Comparison of ENCODE assay signal across 8 cellular contexts in the genomic region with DNA sequence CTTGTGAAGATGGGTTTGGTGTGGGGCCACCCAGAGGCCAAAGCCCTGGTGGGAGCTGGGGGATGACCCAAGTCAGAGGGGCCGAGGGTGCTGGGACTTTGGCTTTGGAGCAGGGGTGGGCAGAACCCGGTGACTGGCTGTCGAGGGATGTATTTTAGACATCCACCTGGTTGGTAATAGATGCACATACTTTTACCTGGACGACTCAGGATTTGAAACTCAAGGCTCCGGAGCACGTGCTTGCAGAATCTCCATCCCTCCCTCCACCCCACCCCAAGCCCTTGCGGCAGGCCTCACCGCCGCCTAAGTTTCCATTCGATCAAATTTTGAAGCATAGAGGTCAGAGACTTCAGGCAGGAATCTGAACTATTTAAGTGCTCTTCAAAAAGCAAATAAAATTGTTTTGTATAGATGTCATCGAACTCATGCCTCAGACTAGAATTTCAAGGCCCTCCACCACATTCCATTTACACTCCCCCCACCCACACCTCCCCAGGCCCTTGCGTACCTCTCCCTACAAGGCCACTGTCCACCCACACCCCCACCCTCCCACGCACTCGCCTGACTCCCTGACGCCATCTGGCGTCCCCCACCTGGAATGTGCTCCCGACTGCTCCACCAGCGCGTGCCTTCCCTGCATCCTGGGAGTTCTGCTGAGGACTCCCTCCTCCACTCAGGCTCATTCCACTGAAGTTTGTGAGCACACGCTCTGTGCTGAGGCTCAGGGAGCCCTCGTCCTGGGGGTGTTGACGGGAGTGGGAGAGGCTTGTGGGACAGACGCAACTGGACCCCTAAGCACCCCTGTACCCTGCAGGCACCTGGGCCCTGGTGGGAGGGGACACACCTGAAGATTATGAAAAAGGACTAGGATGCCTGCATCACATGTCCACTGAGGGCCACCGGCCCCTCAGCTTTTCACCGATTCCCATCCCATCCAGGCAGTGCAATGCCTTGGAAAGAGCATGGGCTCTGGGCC. TPM values are rescaled to one million over a fixed set of nuclear protein-coding genes. Genes with fewer than 3 reads are reported as not detected.
DNase-seq lines count a peak whose midpoint lies in the region; ATAC-seq, FAIRE-seq and TF ChIP-seq lines count a peak whose summit lies in the region.

No MANE protein-coding gene starts in this region.

- peak overlapping the region; percentile 98 for H2BK120ac ChIP-seq in IMR-90 (ENCODE audit: low read depth, low read length)

- TF ChIP-seq POLR2A in IMR-90 (IDR thresholded peaks at IDR 0.05; ENCODE audit: low read depth, low read length): no peak; the same call in 1 of the 2 replicates
- no peak for TF ChIP-seq POLR2A in HepG2 (IDR thresholded peaks at IDR 0.05; ENCODE audit: insufficient read depth in 1 of 2, low read depth in 2 of 2, low read length in 2 of 2)

- H4K20me1 ChIP-seq in IMR-90 (ENCODE audit: insufficient read depth, low read length) (no peaks in the 10 kb centered on the region; the same call in 1 of the 2 replicates), HepG2 (ENCODE audit: insufficient read depth, low read length) (no peaks in the 10 kb centered on the region)

- POLR2A ChIA-PET in IMR-90 (lab: Charles Lee; ENCODE audit: unreplicated experiment) (interaction anchor here (0.7 kb wide), 1 partner anchor 132 kb away, joined by 3 read pairs; a partner anchor contains a TSS), HepG2 (lab: Yijun Ruan, JAX) (interaction anchor here (1.0 to 8.6 kb wide), 7 partner anchors 43 to 188 kb away, joined by 3 to 31 read pairs (median 7); a partner anchor contains a TSS)

- H3K23ac ChIP-seq in IMR-90 (ENCODE audit: low read depth, low read length): peak overlapping the region; percentile 98

- DNase-seq in AG09309 (ENCODE audit: low read depth) (peak; percentile 92), IMR-90 (peak; percentile 99), caudate nucleus (lab: John Stamatoyannopoulos, UW) (peak in 28 of 61 donors; percentile 9 to 79 (median 36)), HepG2 (ENCODE audit: low spot score) (peak; percentile 90), tibial artery (peak; percentile 79 to 93), OCI-M2 (lab: John Stamatoyannopoulos, UW; ENCODE audit: unreplicated experiment) (no peak)
- DNase-seq in effector CD4-positive, alpha-beta T cell: no peak

- FAIRE-seq in HepG2 (lab: Jason Lieb, UNC): peak; percentile 67

- H3K9me3 ChIP-seq in IMR-90 (ENCODE audit: control insufficient read depth, insufficient read depth, low read length) (no peaks in the 10 kb centered on the region), HepG2 (ENCODE audit: low read length) (no peaks in the 10 kb centered on the region), tibial artery (no peaks in the 10 kb centered on the region)

- H3K9me1 ChIP-seq in IMR-90 (ENCODE audit: insufficient read depth, low read length): peaks cover 51% of the 10 kb centered on the region

- peak overlapping the region; percentile 86 for H2AK9ac ChIP-seq in IMR-90 (replicated peaks; ENCODE audit: low read depth, low read length, poor library complexity)

- peak; percentile 74 for ATAC-seq in IMR-90 (ENCODE audit: low read depth)
- ATAC-seq in HepG2: peak; percentile 84
- no peak for ATAC-seq in GM21786 (IDR thresholded peaks at IDR 0.05; ENCODE audit: unreplicated experiment)

- CTCF ChIA-PET in IMR-90 (lab: Yijun Ruan, JAX) (interaction anchor here (1.3 kb wide), 1 partner anchor 186 kb away, joined by 5 read pairs; no protein-coding TSS in a partner anchor), HepG2 (lab: Yijun Ruan, JAX; ENCODE audit: low intra/inter-chr PET ratio, low total read pairs) (interaction anchor here (0.7 to 2.8 kb wide), 6 partner anchors 44 to 190 kb away, joined by 3 to 27 read pairs (median 6); a partner anchor contains a TSS)

- H2BK20ac ChIP-seq in IMR-90 (ENCODE audit: low read depth, low read length): peak overlapping the region; percentile 97

- peak overlapping the region; percentile 97 for H3K27ac ChIP-seq in IMR-90 (ENCODE audit: insufficient read depth, low read length)
- peak overlapping the region; percentile 13 for H3K27ac ChIP-seq in caudate nucleus (ENCODE audit: low read depth, low read length)
- peak overlapping the region; percentile 70 for H3K27ac ChIP-seq in HepG2 (ENCODE audit: extremely low read length, insufficient read depth, low read length)
- H3K27ac ChIP-seq in tibial artery: peak overlapping the region; percentile 92 to 96

- TF ChIP-seq RAD21 in IMR-90 (IDR thresholded peaks at IDR 0.05; ENCODE audit: low read length) (peak; percentile 54), HepG2 (CRISPR knock-in tag; IDR thresholded peaks at IDR 0.05) (peak; percentile 80)

- peaks cover 55% of the 10 kb centered on the region for H3K4me1 ChIP-seq in IMR-90 (ENCODE audit: control insufficient read depth, insufficient read depth, low read length)
- H3K4me1 ChIP-seq in HepG2 (ENCODE audit: insufficient read depth, low read length): peaks cover 44% of the 10 kb centered on the region
- peaks cover 10 to 93% (median 83%) of the 10 kb centered on the region in 4 donors for H3K4me1 ChIP-seq in tibial artery

- H2BK5ac ChIP-seq in IMR-90 (ENCODE audit: low read depth, low read length, poor library complexity, severe bottlenecking): peak overlapping the region; percentile 99

- peak overlapping the region; percentile 93 for H3K18ac ChIP-seq in IMR-90 (ENCODE audit: low read depth, low read length)

- H3K36me3 ChIP-seq in IMR-90 (ENCODE audit: control insufficient read depth, insufficient read depth, low read length) (peaks cover 16% of the 10 kb centered on the region), HepG2 (replicated peaks in 1 of 2; ENCODE audit: control insufficient read depth in 1 of 2, insufficient read depth in 2 of 2, low read length in 2 of 2) (peaks cover 23% of the 10 kb centered on the region in 2 experiments), tibial artery (peaks cover 0 to 12% (median 5%) of the 10 kb centered on the region in 3 donors)

- 73% methylated on average over 7 of the region's 25 CpGs; no CpG with 5 or more reads in 1 of the 2 experiments for WGBS in IMR-90 (ENCODE audit: extremely low coverage in 2 of 2, insufficient read length in 1 of 2), 2 experiments
- 11% methylated on average over 15 of the region's 25 CpGs for whole genome bisulfite sequencing in HepG2 (ENCODE audit: low lambda C conversion rate)

- H3K27me3 ChIP-seq in IMR-90 (ENCODE audit: control insufficient read depth, insufficient read depth, low read length) (no peaks in the 10 kb centered on the region), HepG2 (ENCODE audit: control insufficient read depth in 1 of 2, insufficient read depth in 2 of 2, low read length in 2 of 2) (no peaks in the 10 kb centered on the region), tibial artery (no peaks in the 10 kb centered on the region)

- in situ Hi-C loops in IMR-90 (cut with MboI; ENCODE audit: low sequenced_read_pairs) (loop anchor here (10.0 kb wide), 1 partner anchor 128 kb away; a partner anchor contains a TSS), HepG2 (cut with HindIII; ENCODE audit: extremely low pct_ligation_motif_present, low pct_unique_long_range_greater_than_20kb) (loop anchor here (5.0 kb wide), 2 partner anchors 130 to 175 kb away; a partner anchor contains a TSS)

- H3K56ac ChIP-seq in IMR-90 (ENCODE audit: extremely low read depth, insufficient read depth, low read length): peak overlapping the region; percentile 97

- peak overlapping the region; percentile 73 for H3K9ac ChIP-seq in IMR-90 (ENCODE audit: low read depth, low read length)
- H3K9ac ChIP-seq in HepG2 (ENCODE audit: insufficient read depth, low read depth, low read length): peak overlapping the region; percentile 44

- H4K8ac ChIP-seq in IMR-90 (ENCODE audit: low read depth in 2 of 2, low read length in 2 of 2): peak overlapping the region; percentile 93 to 96

- peak overlapping the region; percentile 95; the same call in 2 of the 3 replicates for H2BK15ac ChIP-seq in IMR-90 (ENCODE audit: low read depth, low read length)

- peak overlapping the region; percentile 75 for H2AFZ ChIP-seq in IMR-90 (replicated peaks; ENCODE audit: low read length, poor library complexity)
- H2AFZ ChIP-seq in HepG2 (ENCODE audit: low read length): no peak overlapping the region

- H3K4me3 ChIP-seq in AG09309 (ENCODE audit: control insufficient read depth, low read depth, low read length) (no peak overlapping the region), IMR-90 (ENCODE audit: insufficient read depth, low read depth, low read length) (no peak overlapping the region), HepG2 (replicated peaks in 1 of 3; ENCODE audit: insufficient read depth in 1 of 3, low read depth in 2 of 3, low read length in 3 of 3) (no peak overlapping the region; a peak in 1 of 6 replicates), tibial artery (no peak overlapping the region)

- H3K79me1 ChIP-seq in IMR-90 (ENCODE audit: low read depth in 1 of 2, low read length in 2 of 2): peaks cover 43 to 82% of the 10 kb centered on the region in 2 experiments; a peak in 3 of 4 replicates

- peak overlapping the region; percentile 98 for H3K4ac ChIP-seq in IMR-90 (ENCODE audit: low read depth, low read length)

- no TSS peak for BruUV-seq in IMR-90 (replicated peaks; lab: Mats Ljungman, UMichigan)
- BruUV-seq in HepG2 (replicated peaks; lab: Mats Ljungman, UMichigan): no TSS peak

- H3K14ac ChIP-seq in IMR-90 (replicated peaks; ENCODE audit: low read depth, low read length): peak overlapping the region; percentile 99

- TF ChIP-seq CTCF in AG09309 (IDR thresholded peaks at IDR 0.05; ENCODE audit: control insufficient read depth, insufficient read depth, low read depth, low read length, missing control alignments) (peak; percentile 69), IMR-90 (conservative IDR thresholded peaks at IDR 0.05; ENCODE audit: low read depth, low read length) (peak; percentile 64), HepG2 (CRISPR knock-in tag; IDR thresholded peaks at IDR 0.05) (peak; percentile 97), tibial artery (IDR thresholded peaks at IDR 0.05) (peak; percentile 32 to 54)

- H3K4me2 ChIP-seq in IMR-90 (ENCODE audit: low read depth, low read length) (no peak overlapping the region), HepG2 (ENCODE audit: low read depth, low read length) (peak overlapping the region; percentile 28; the same call in 1 of the 2 replicates)

- no peaks in the 10 kb centered on the region for H3K79me2 ChIP-seq in HepG2 (ENCODE audit: insufficient read depth, low read length)

- intact Hi-C loops in IMR-90 (cut with micrococcal nuclease): loop anchor here (1.0 to 10.0 kb wide), 6 partner anchors 34 to 188 kb away; no protein-coding TSS in a partner anchor
- intact Hi-C loops in HepG2 (cut with micrococcal nuclease; ENCODE audit: unreplicated experiment): loop anchor here (1.0 to 2.0 kb wide), 3 partner anchors 44 to 186 kb away; no protein-coding TSS in a partner anchor
- intact Hi-C loops in tibial artery (cut with DNase I; ENCODE audit: low total_unique reads): loop anchor here (2.0 kb wide), 2 partner anchors 34 to 130 kb away; no protein-coding TSS in a partner anchor

- dilution Hi-C loops in IMR-90 (cut with HindIII; ENCODE audit: low sequenced_read_pairs, unreplicated experiment): no loop called here

- peak overlapping the region; percentile 96 for H2AK5ac ChIP-seq in IMR-90 (ENCODE audit: low read depth, low read length)

- peak overlapping the region; percentile 98 for H4K91ac ChIP-seq in IMR-90 (ENCODE audit: insufficient read depth, low read depth, low read length)

- H4K5ac ChIP-seq in IMR-90 (ENCODE audit: low read depth, low read length): peak overlapping the region; percentile 93

- TF ChIP-seq EP300 in HepG2 (IDR thresholded peaks at IDR 0.05; ENCODE audit: low read depth in 2 of 2, low read length in 2 of 2) (peak in 1 of 2 experiments; percentile 78; a peak in 2 of 4 replicates), HepG2 (CRISPR knock-in tag; IDR thresholded peaks at IDR 0.05; ENCODE audit: borderline replicate concordance) (peak; percentile 37; the same call in 1 of the 2 replicates)

RNA-seq across cellular contexts. Expression of a gene that starts 56.4 kb away (rescaled TPM):
- 109 and 118 TPM in 2 replicates for total RNA-seq in IMR-90 (2012; rRNA removed)
- polyA plus RNA-seq in IMR-90 (2012; rRNA removed): 134 and 140 TPM in 2 replicates
- 54.4 and 111 TPM in 2 replicates for polyA plus RNA-seq in IMR-90 (2012; cell fraction: cytosol; rRNA removed)
- polyA plus RNA-seq in IMR-90 (2012; cell fraction: nucleus; rRNA removed; ENCODE audit: low replicate concordance): 60.2 and 86.2 TPM in 2 replicates
- total RNA-seq in HepG2 (2016; rRNA removed; fragmentation: Illumina TruSeq; extraction: Trizol): 83.6 and 107 TPM in 2 replicates
- 33.3 and 37.4 TPM in 2 replicates for total RNA-seq in HepG2 (2016; cell fraction: cytosol; rRNA removed; fragmentation: Illumina TruSeq; extraction: Trizol; ENCODE audit: low read depth)
- 76.9 and 117 TPM in 2 replicates for total RNA-seq in HepG2 (2016; cell fraction: insoluble cytoplasmic fraction; rRNA removed; fragmentation: Illumina TruSeq; extraction: Trizol)
- total RNA-seq in HepG2 (2016; cell fraction: membrane; rRNA removed; fragmentation: Illumina TruSeq; extraction: Trizol): 30.1 and 30.8 TPM in 2 replicates
- 29.9 and 31.6 TPM in 2 replicates for total RNA-seq in HepG2 (2016; cell fraction: nucleus; rRNA removed; fragmentation: Illumina TruSeq; extraction: Trizol)
- 60.0 and 61.2 TPM in 2 replicates for polyA plus RNA-seq in HepG2 (2011; rRNA removed)
- 63.1 and 67.2 TPM in 2 replicates for polyA plus RNA-seq in HepG2 (2011; cell fraction: cytosol; rRNA removed)
- 19.5 and 21.3 TPM in 2 replicates for polyA plus RNA-seq in HepG2 (2011; cell fraction: nucleus; rRNA removed)
- 45.5 and 54.3 TPM in 2 replicates for polyA plus RNA-seq in HepG2 (2012)
- 32.2 and 38.5 TPM in 2 replicates for polyA plus RNA-seq in HepG2 (2016; cell fraction: cytosol; fragmentation: Illumina TruSeq; extraction: Trizol; ENCODE audit: low read depth)
- polyA plus RNA-seq in HepG2 (2016; cell fraction: insoluble cytoplasmic fraction; fragmentation: Illumina TruSeq; extraction: Trizol; ENCODE audit: low read depth): 125 and 151 TPM in 2 replicates
- polyA plus RNA-seq in HepG2 (2016; cell fraction: membrane; fragmentation: Illumina TruSeq; extraction: Trizol; ENCODE audit: low read depth): 30.7 and 36.9 TPM in 2 replicates
- polyA plus RNA-seq in HepG2 (2016; cell fraction: nucleus; fragmentation: Illumina TruSeq; extraction: Trizol; ENCODE audit: insufficient read depth, low read depth): 58.3 and 63.6 TPM in 2 replicates
- 31.1 and 88.5 TPM in 2 replicates for polyA minus RNA-seq in HepG2 (2011; rRNA and poly(A)+ RNA removed; ENCODE audit: low replicate concordance)
- polyA minus RNA-seq in HepG2 (2011; cell fraction: cytosol; rRNA and poly(A)+ RNA removed): 12.4 and 13.4 TPM in 2 replicates
- 6.7 and 7.5 TPM in 2 replicates for polyA minus RNA-seq in HepG2 (2011; cell fraction: nucleus; rRNA and poly(A)+ RNA removed)

Comparison
In these comparisons a context has a peak if more than half of its experiments do, and no peak if none do; other contexts are left out.
1. DNase-seq: peak in AG09309 (single experiment), IMR-90 (single experiment), HepG2 (single experiment) and tibial artery (2 of 2); none in OCI-M2 (single experiment) and effector CD4-positive, alpha-beta T cell (single experiment).
2. CTCF ChIP-seq: peak in every context shown above with its lines; median percentile 97 in HepG2; 69 in AG09309; 64 in IMR-90; 43 in tibial artery.
3. H3K27ac ChIP-seq: peak in every context shown above with its lines; median percentile 97 in IMR-90; 94 in tibial artery; 70 in HepG2; 13 in caudate nucleus.